Comparison of ENCODE assay signal across 25 cellular contexts in the genomic region with DNA sequence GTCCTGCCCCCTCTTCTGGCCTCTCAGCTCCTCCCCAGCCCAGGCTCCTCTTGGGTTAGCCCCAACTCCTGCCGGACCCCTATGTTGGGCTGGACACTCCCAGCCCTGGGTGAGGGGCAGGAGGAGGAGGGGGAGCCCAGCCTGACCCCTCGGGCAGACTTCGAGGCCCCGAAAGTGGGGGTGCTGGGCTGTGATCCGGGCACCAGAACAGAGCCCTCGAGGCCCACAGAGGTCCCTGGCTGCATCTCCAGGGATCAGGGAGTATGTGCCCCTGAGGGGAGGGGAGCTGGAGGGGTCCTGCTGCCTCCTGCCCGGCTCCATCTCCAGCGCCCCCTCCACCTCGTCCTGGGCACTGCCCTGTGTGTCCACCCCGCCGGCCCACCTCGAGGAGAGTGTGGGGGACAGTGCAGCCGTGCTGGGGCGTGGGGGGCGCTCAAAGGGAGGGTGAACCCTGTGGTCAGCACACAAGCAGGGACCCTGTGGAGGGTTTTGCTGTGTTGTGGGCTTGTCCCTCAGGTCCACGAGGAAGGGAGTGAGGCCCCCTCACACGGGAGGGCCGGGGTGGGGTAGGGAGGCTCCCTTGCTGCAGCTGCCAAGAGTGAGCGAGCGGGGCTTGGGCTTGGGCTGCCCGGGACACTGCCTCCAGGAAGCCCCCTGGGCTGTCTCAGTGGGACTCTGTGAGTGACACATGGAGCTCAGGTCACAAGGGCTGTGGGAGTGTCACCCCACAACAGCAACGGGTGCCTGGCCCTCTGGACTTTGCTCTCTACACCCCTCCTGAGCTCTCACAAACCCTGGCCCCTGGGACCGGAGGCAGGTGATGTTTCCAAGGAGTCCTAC. TPM values are rescaled to one million over a fixed set of nuclear protein-coding genes. Genes with fewer than 3 reads are reported as not detected.
A peak's percentile ranks its signal among the peaks of the same experiment; 100 is the strongest.
DNase-seq lines count a peak whose midpoint lies in the region; ATAC-seq, FAIRE-seq and TF ChIP-seq lines count a peak whose summit lies in the region.
"Had no signal": no experiment of that assay in that cellular context is flagged by ENCODE, and none has a peak within 500 bp of the region (broad histone marks: within the 10 kb centered on the region; RNA-seq: fewer than 3 reads in every experiment).

No MANE protein-coding gene starts in this region.

- intact Hi-C loops in Caco-2 (cut with micrococcal nuclease; ENCODE audit: unreplicated experiment) (no loop called here), K562 (cut with micrococcal nuclease) (no loop called here), HepG2 (cut with micrococcal nuclease; ENCODE audit: unreplicated experiment) (no loop called here), spleen (cut with DNase I; ENCODE audit: low total_unique reads) (no loop called here)

- H3K79me2 ChIP-seq in K562 (ENCODE audit: control insufficient read depth, insufficient read depth, low read length) (no peaks in the 10 kb centered on the region), HepG2 (ENCODE audit: insufficient read depth, low read length) (peaks cover 34% of the 10 kb centered on the region)

- FAIRE-seq in K562 (lab: Jason Lieb, UNC) (no peak), HepG2 (lab: Jason Lieb, UNC) (no peak)

- H3K36me3 ChIP-seq in Caco-2 (ENCODE audit: control insufficient read depth, insufficient read depth, low read length), result peaks cover 3% of the 10 kb centered on the region; the same call in 1 of the 2 replicates
- no peaks in the 10 kb centered on the region for H3K36me3 ChIP-seq in K562 (ENCODE audit: control insufficient read depth, insufficient read depth, low read length)
- H3K36me3 ChIP-seq in HepG2 (replicated peaks in 1 of 2; ENCODE audit: control insufficient read depth in 1 of 2, insufficient read depth in 2 of 2, low read length in 2 of 2), result peaks cover 7 to 17% of the 10 kb centered on the region in 2 experiments; a peak in 4 of 5 replicates
- H3K36me3 ChIP-seq in spleen, result no peaks in the 10 kb centered on the region
- H3K36me3 ChIP-seq: left lung, prostate gland had no signal

- TF ChIP-seq CTCF in Caco-2 (IDR thresholded peaks at IDR 0.05; ENCODE audit: insufficient read depth in 1 of 2, low read depth in 1 of 2, low read length in 1 of 2, severe bottlenecking in 1 of 2, unreplicated experiment in 1 of 2), result no peak
- TF ChIP-seq CTCF in K562 (IDR thresholded peaks at IDR 0.05 in 2 of 3, conservative IDR thresholded peaks at IDR 0.05 in 1 of 3; ENCODE audit: insufficient read depth in 2 of 3, low read depth in 1 of 3, low read length in 3 of 3), result no peak
- no peak for TF ChIP-seq CTCF in HepG2 (CRISPR knock-in tag; IDR thresholded peaks at IDR 0.05)
- TF ChIP-seq CTCF in spleen (IDR thresholded peaks at IDR 0.05 in 8 of 11, conservative IDR thresholded peaks at IDR 0.05 in 3 of 11), result no peak

- H4K20me1 ChIP-seq in K562 (replicated peaks; ENCODE audit: control insufficient read depth, insufficient read depth, low read length) (peaks cover 45% of the 10 kb centered on the region), HepG2 (ENCODE audit: insufficient read depth, low read length) (no peaks in the 10 kb centered on the region)

- peaks cover under 1% of the 10 kb centered on the region for H3K9me1 ChIP-seq in K562 (ENCODE audit: control insufficient read depth, insufficient read depth, low read length)

- H2AFZ ChIP-seq in K562 (ENCODE audit: low read depth, low read length), result no peak overlapping the region
- H2AFZ ChIP-seq in HepG2 (ENCODE audit: low read length), result no peak overlapping the region

- H3K27ac ChIP-seq in K562 (ENCODE audit: extremely low read depth, low read depth, low read length) (no peak overlapping the region), HepG2 (ENCODE audit: extremely low read length, insufficient read depth, low read length) (peak overlapping the region; percentile 64), spleen (no peak overlapping the region)
- H3K27ac ChIP-seq: body of pancreas, epithelial cell of prostate, prostate gland, skin epidermis, suprapubic skin had no signal

- H3K4me2 ChIP-seq in K562 (ENCODE audit: insufficient read depth, low read length) (no peak overlapping the region), HepG2 (ENCODE audit: low read depth, low read length) (no peak overlapping the region)

- no peaks in the 10 kb centered on the region for H3K27me3 Mint-ChIP-seq in Caco-2 (ENCODE audit: insufficient read depth, unreplicated experiment)

- H3K36me3 Mint-ChIP-seq in Caco-2 (ENCODE audit: insufficient read depth, unreplicated experiment), result peaks cover 40% of the 10 kb centered on the region
- H3K36me3 Mint-ChIP-seq: activated naive CD8-positive, alpha-beta T cell treated with anti-CD3 and anti-CD28 coated beads, Interleukin-2, amount 10 ng/mL, durations not matched to agents 7 days and 5 days; T-cell had no signal

- H3K27me3 ChIP-seq in Caco-2 (replicated peaks; ENCODE audit: control insufficient read depth, insufficient read depth, low read length), result no peaks in the 10 kb centered on the region
- H3K27me3 ChIP-seq in K562 (ENCODE audit: control insufficient read depth in 2 of 2, insufficient read depth in 2 of 2, low read length in 2 of 2), result peaks cover 5 to 14% of the 10 kb centered on the region in 2 experiments; a peak in 4 of 5 replicates
- H3K27me3 ChIP-seq in HepG2 (ENCODE audit: control insufficient read depth in 1 of 2, insufficient read depth in 2 of 2, low read length in 2 of 2), result no peaks in the 10 kb centered on the region
- H3K27me3 ChIP-seq in spleen (replicated peaks in 1 of 7), result peaks cover 0 to 45% (median 0%) of the 10 kb centered on the region in 7 donors
- H3K27me3 ChIP-seq: body of pancreas, suprapubic skin had no signal

- no peak for TF ChIP-seq POLR2A in K562 (conservative IDR thresholded peaks at IDR 0.05)
- TF ChIP-seq POLR2A in HepG2 (IDR thresholded peaks at IDR 0.05; ENCODE audit: insufficient read depth in 1 of 2, low read depth in 2 of 2, low read length in 2 of 2), result no peak
- TF ChIP-seq POLR2A in spleen (IDR thresholded peaks at IDR 0.05), result no peak

- WGBS in K562 (ENCODE audit: insufficient coverage, low coverage, missing lambda C conversion rate), result 24% methylated on average over 19 of the region's 23 CpGs
- WGBS in HepG2 (ENCODE audit: low lambda C conversion rate), result 90% methylated on average over 13 of the region's 23 CpGs
- WGBS in spleen, 5 donors, result 84 to 92% (median 89%) methylated on average over 10 to 23 of the region's 23 CpGs

- no peak overlapping the region; a peak in 1 of 4 replicates for H3K9ac ChIP-seq in K562 (ENCODE audit: insufficient read depth in 1 of 2, low read depth in 2 of 2, low read length in 2 of 2)
- 0 out of 2 replicates have a peak overlapping the region, but pooled peaks have one; percentile 2 for H3K9ac ChIP-seq in HepG2 (ENCODE audit: insufficient read depth, low read depth, low read length)

- H3K9me3 Mint-ChIP-seq in Caco-2 (ENCODE audit: unreplicated experiment), result peaks cover 7% of the 10 kb centered on the region
- H3K9me3 Mint-ChIP-seq: activated naive CD8-positive, alpha-beta T cell treated with anti-CD3 and anti-CD28 coated beads, Interleukin-2, amount 10 ng/mL, durations not matched to agents 7 days and 5 days had no signal

- no peak for TF ChIP-seq RAD21 in K562 (CRISPR knock-in tag; conservative IDR thresholded peaks at IDR 0.05 in 1 of 2, IDR thresholded peaks at IDR 0.05 in 1 of 2)
- TF ChIP-seq RAD21 in HepG2 (CRISPR knock-in tag; IDR thresholded peaks at IDR 0.05), result no peak

- in situ Hi-C loops in K562 (cut with MboI), result loop anchor here (5.0 kb wide), 1 partner anchor 353 kb away; no protein-coding TSS in a partner anchor
- in situ Hi-C loops in HepG2 (cut with HindIII; ENCODE audit: extremely low pct_ligation_motif_present, low pct_unique_long_range_greater_than_20kb), result no loop called here

- TF ChIP-seq EP300 in K562 (IDR thresholded peaks at IDR 0.05; ENCODE audit: low read length) (no peak), HepG2 (IDR thresholded peaks at IDR 0.05; ENCODE audit: low read depth in 2 of 2, low read length in 2 of 2) (no peak), HepG2 (CRISPR knock-in tag; IDR thresholded peaks at IDR 0.05; ENCODE audit: borderline replicate concordance) (no peak)

- BruUV-seq in Caco-2 (replicated peaks; lab: Mats Ljungman, UMichigan), result no TSS peak
- no TSS peak for BruUV-seq in K562 (replicated peaks; lab: Mats Ljungman, UMichigan)
- no TSS peak for BruUV-seq in HepG2 (replicated peaks; lab: Mats Ljungman, UMichigan)

- DNase-seq in Caco-2 (no peak), K562 (ENCODE audit: extremely low read depth in 1 of 4, low spot score in 3 of 4) (no peak), HepG2 (ENCODE audit: low spot score) (peak; percentile 26), spleen (peak; percentile 54), NCI-H748 treated with DMSO at 0.1 percent for 48 hours (lab: John Stamatoyannopoulos, UW) (no peak), amniotic stem cell (lab: John Stamatoyannopoulos, UW) (no peak), DMS 273 (lab: John Stamatoyannopoulos, UW; ENCODE audit: unreplicated experiment) (no peak)
- DNase-seq: activated CD4-positive, alpha-beta memory T cell treated with anti-CD3 and anti-CD28 coated beads for 36 hours; activated naive CD8-positive, alpha-beta T cell treated with anti-CD3 and anti-CD28 coated beads, Interleukin-2, amount 10 ng/mL, durations not matched to agents 7 days and 5 days; body of pancreas; CD4-positive, alpha-beta T cell; DMS 273 treated with DMSO at 0.1 percent for 48 hours; effector CD4-positive, alpha-beta T cell; NCI-H1092; NCI-H2029; NCI-H226; NCI-H82; stimulated activated CD4-positive, alpha-beta T cell treated with anti-CD3 and anti-CD28 coated beads, Interleukin-2, amount 100 ng/mL, for 24 hours had no signal

- no peak overlapping the region for H3K4me3 Mint-ChIP-seq in Caco-2 (ENCODE audit: unreplicated experiment)
- H3K4me3 Mint-ChIP-seq: activated CD4-positive, alpha-beta memory T cell treated with anti-CD3 and anti-CD28 coated beads for 36 hours; activated naive CD8-positive, alpha-beta T cell treated with anti-CD3 and anti-CD28 coated beads, Interleukin-2, amount 10 ng/mL, durations not matched to agents 7 days and 5 days; CD4-positive, alpha-beta T cell; T-cell had no signal

- peaks cover 41% of the 10 kb centered on the region for H3K4me1 ChIP-seq in Caco-2
- H3K4me1 ChIP-seq in K562 (replicated peaks in 1 of 2; ENCODE audit: control insufficient read depth in 2 of 2, insufficient read depth in 2 of 2, low read length in 2 of 2), result peaks cover 0 to 58% of the 10 kb centered on the region in 2 experiments; a peak in 3 of 5 replicates
- H3K4me1 ChIP-seq in HepG2 (ENCODE audit: insufficient read depth, low read length), result peaks cover 61% of the 10 kb centered on the region
- peaks cover 0 to 19% (median 5%) of the 10 kb centered on the region in 6 donors for H3K4me1 ChIP-seq in spleen

- H3K4me3 ChIP-seq in Caco-2 (ENCODE audit: low read depth, low read length) (no peak overlapping the region), K562 (no peak overlapping the region), HepG2 (replicated peaks in 1 of 3; ENCODE audit: insufficient read depth in 1 of 3, low read depth in 2 of 3, low read length in 3 of 3) (no peak overlapping the region), spleen (no peak overlapping the region)
- H3K4me3 ChIP-seq: body of pancreas, left lung, mucosa of descending colon, prostate gland, skin epidermis, suprapubic skin had no signal

- CTCF ChIA-PET in Caco-2 (lab: Charles Lee) (interaction anchor here (0.7 kb wide), 1 partner anchor 12 kb away, joined by 3 read pairs; no protein-coding TSS in a partner anchor), K562 (lab: Yijun Ruan, JAX; ENCODE audit: low intra/inter-chr PET ratio) (no interaction called here), HepG2 (lab: Yijun Ruan, JAX; ENCODE audit: low intra/inter-chr PET ratio, low total read pairs) (no interaction called here)

- ATAC-seq in K562 (no peak; the same call in 2 of the 3 replicates), HepG2 (peak; percentile 27)
- ATAC-seq: body of pancreas, mucosa of descending colon, T-cell had no signal

- POLR2A ChIA-PET in Caco-2 (lab: Charles Lee) (interaction anchor here (0.9 kb wide), 1 partner anchor 10 kb away, joined by 3 read pairs; no protein-coding TSS in a partner anchor), K562 (lab: Yijun Ruan, JAX) (interaction anchor here (0.6 to 2.1 kb wide), 4 partner anchors 10 to 422 kb away, joined by 3 to 5 read pairs (median 4); no protein-coding TSS in a partner anchor), HepG2 (lab: Yijun Ruan, JAX) (interaction anchor here (1.4 to 1.9 kb wide), 3 partner anchors 10 to 66 kb away, joined by 4 to 33 read pairs (median 8); no protein-coding TSS in a partner anchor)

- peaks cover 30% of the 10 kb centered on the region for H3K4me1 Mint-ChIP-seq in Caco-2 (ENCODE audit: low read depth, unreplicated experiment)
- H3K4me1 Mint-ChIP-seq: activated naive CD8-positive, alpha-beta T cell treated with anti-CD3 and anti-CD28 coated beads, Interleukin-2, amount 10 ng/mL, durations not matched to agents 7 days and 5 days; T-cell had no signal

- H3K9me3 ChIP-seq in Caco-2 (no peaks in the 10 kb centered on the region), K562 (replicated peaks; ENCODE audit: control insufficient read depth, insufficient read depth, low read depth, low read length) (no peaks in the 10 kb centered on the region), HepG2 (ENCODE audit: low read length) (peaks cover 15% of the 10 kb centered on the region), spleen (peaks cover 0 to 25% (median 19%) of the 10 kb centered on the region in 8 donors)
- H3K9me3 ChIP-seq: mucosa of descending colon, prostate gland, suprapubic skin had no signal

- H3K27ac Mint-ChIP-seq in Caco-2 (ENCODE audit: unreplicated experiment), result peak overlapping the region; percentile 16
- H3K27ac Mint-ChIP-seq: activated CD4-positive, alpha-beta memory T cell treated with anti-CD3 and anti-CD28 coated beads for 36 hours; activated naive CD8-positive, alpha-beta T cell treated with anti-CD3 and anti-CD28 coated beads, Interleukin-2, amount 10 ng/mL, durations not matched to agents 7 days and 5 days; CD4-positive, alpha-beta T cell; T-cell had no signal

RNA-seq across cellular contexts. Expression of a gene that starts 54.4 kb away (rescaled TPM):
- 160 and 170 TPM in 2 replicates for total RNA-seq in Caco-2 (2022)
- total RNA-seq in K562 (2011; cell fraction: chromatin; rRNA removed; ENCODE audit: low replicate concordance), result 18.2 and 47.1 TPM in 2 replicates
- 42.8 and 53.0 TPM in 2 replicates for total RNA-seq in K562 (2011; cell fraction: nucleolus; rRNA removed)
- total RNA-seq in K562 (2011; cell fraction: nucleoplasm; rRNA removed), result 26.1 and 28.1 TPM in 2 replicates
- 12.0 and 16.1 TPM in 2 replicates for total RNA-seq in K562 (2014; rRNA removed)
- total RNA-seq in K562 (2014; rRNA removed; fragmentation: Illumina TruSeq; extraction: Trizol), result 0.54 and 1.1 TPM in 2 replicates
- total RNA-seq in K562 (2015; rRNA removed; fragmentation: Illumina TruSeq; extraction: Trizol), result 1.6 and 2.3 TPM in 2 replicates
- 16.1 and 16.4 TPM in 2 replicates for total RNA-seq in K562 (2021)
- 4.9 and 16.8 TPM in 2 replicates for polyA plus RNA-seq in K562 (2011; rRNA removed)
- 23.2 and 39.2 TPM in 2 replicates for polyA plus RNA-seq in K562 (2011; cell fraction: cytosol; rRNA removed)
- polyA plus RNA-seq in K562 (2011; cell fraction: nucleus; rRNA removed), result 67.4 and 83.8 TPM in 2 replicates
- polyA plus RNA-seq in K562 (2012), result 6.2 and 11.5 TPM in 2 replicates
- 2.0 and 5.5 TPM in 2 replicates for polyA plus RNA-seq in K562 (2014; fragmentation: Illumina TruSeq; extraction: Trizol)
- polyA plus RNA-seq in K562 (2014; fragmentation: Nextera tagmentation; extraction: Ambion mirVana), result under 1 TPM; 0.14 to 0.25 TPM
- 7.8 and 11.8 TPM in 2 replicates for polyA plus RNA-seq in K562 (2014; rRNA removed)
- 2.9 and 3.3 TPM in 2 replicates for polyA minus RNA-seq in K562 (2011; rRNA and poly(A)+ RNA removed)
- 11.5 and 49.2 TPM in 2 replicates for polyA minus RNA-seq in K562 (2011; cell fraction: cytosol; rRNA and poly(A)+ RNA removed)
- 11.6 and 22.0 TPM in 2 replicates for polyA minus RNA-seq in K562 (2011; cell fraction: nucleus; rRNA and poly(A)+ RNA removed)
- total RNA-seq in HepG2 (2016; rRNA removed; fragmentation: Illumina TruSeq; extraction: Trizol), result 21.2 and 102 TPM in 2 replicates
- total RNA-seq in HepG2 (2016; cell fraction: cytosol; rRNA removed; fragmentation: Illumina TruSeq; extraction: Trizol; ENCODE audit: low read depth), result 5.5 and 5.6 TPM in 2 replicates
- total RNA-seq in HepG2 (2016; cell fraction: insoluble cytoplasmic fraction; rRNA removed; fragmentation: Illumina TruSeq; extraction: Trizol), result 18.4 and 106 TPM in 2 replicates
- 10.8 and 11.6 TPM in 2 replicates for total RNA-seq in HepG2 (2016; cell fraction: membrane; rRNA removed; fragmentation: Illumina TruSeq; extraction: Trizol)
- 122 and 150 TPM in 2 replicates for total RNA-seq in HepG2 (2016; cell fraction: nucleus; rRNA removed; fragmentation: Illumina TruSeq; extraction: Trizol)
- polyA plus RNA-seq in HepG2 (2011; rRNA removed), result 79.0 and 128 TPM in 2 replicates
- polyA plus RNA-seq in HepG2 (2011; cell fraction: cytosol; rRNA removed), result 51.6 and 89.8 TPM in 2 replicates
- polyA plus RNA-seq in HepG2 (2011; cell fraction: nucleus; rRNA removed), result 1,622 and 2,194 TPM in 2 replicates
- polyA plus RNA-seq in HepG2 (2012), result 59.0 and 129 TPM in 2 replicates
- 4.3 and 4.4 TPM in 2 replicates for polyA plus RNA-seq in HepG2 (2016; cell fraction: cytosol; fragmentation: Illumina TruSeq; extraction: Trizol; ENCODE audit: low read depth)
- polyA plus RNA-seq in HepG2 (2016; cell fraction: insoluble cytoplasmic fraction; fragmentation: Illumina TruSeq; extraction: Trizol; ENCODE audit: low read depth), result 20.7 and 26.9 TPM in 2 replicates
- polyA plus RNA-seq in HepG2 (2016; cell fraction: membrane; fragmentation: Illumina TruSeq; extraction: Trizol; ENCODE audit: low read depth), result 5.0 and 6.2 TPM in 2 replicates
- 308 and 331 TPM in 2 replicates for polyA plus RNA-seq in HepG2 (2016; cell fraction: nucleus; fragmentation: Illumina TruSeq; extraction: Trizol; ENCODE audit: insufficient read depth, low read depth)
- polyA minus RNA-seq in HepG2 (2011; rRNA and poly(A)+ RNA removed; ENCODE audit: low replicate concordance), result 0.09 and 44.3 TPM in 2 replicates
- polyA minus RNA-seq in HepG2 (2011; cell fraction: cytosol; rRNA and poly(A)+ RNA removed), result 36.9 and 37.7 TPM in 2 replicates
- polyA minus RNA-seq in HepG2 (2011; cell fraction: nucleus; rRNA and poly(A)+ RNA removed), result 46.7 and 51.1 TPM in 2 replicates
- total RNA-seq in spleen, result 100 to 1,000 TPM in 3 of 7 donors, 10 to 100 TPM in 4; 71.8 to 208 (median 99.6) TPM
- 10 to 100 TPM; 35.0 to 66.9 (median 60.0) TPM for polyA plus RNA-seq in spleen

Comparison
In these comparisons a context has a peak if more than half of its experiments do, and no peak if none do; other contexts are left out.
1. DNase-seq: peak in HepG2 (single experiment) and spleen (single experiment); none in Caco-2 (0 of 2), K562 (0 of 4), NCI-H748 treated with DMSO at 0.1 percent for 48 hours (single experiment), amniotic stem cell (single experiment) and DMS 273 (single experiment).